ENCODE assay signal across 2 cellular contexts in the genomic region with DNA sequence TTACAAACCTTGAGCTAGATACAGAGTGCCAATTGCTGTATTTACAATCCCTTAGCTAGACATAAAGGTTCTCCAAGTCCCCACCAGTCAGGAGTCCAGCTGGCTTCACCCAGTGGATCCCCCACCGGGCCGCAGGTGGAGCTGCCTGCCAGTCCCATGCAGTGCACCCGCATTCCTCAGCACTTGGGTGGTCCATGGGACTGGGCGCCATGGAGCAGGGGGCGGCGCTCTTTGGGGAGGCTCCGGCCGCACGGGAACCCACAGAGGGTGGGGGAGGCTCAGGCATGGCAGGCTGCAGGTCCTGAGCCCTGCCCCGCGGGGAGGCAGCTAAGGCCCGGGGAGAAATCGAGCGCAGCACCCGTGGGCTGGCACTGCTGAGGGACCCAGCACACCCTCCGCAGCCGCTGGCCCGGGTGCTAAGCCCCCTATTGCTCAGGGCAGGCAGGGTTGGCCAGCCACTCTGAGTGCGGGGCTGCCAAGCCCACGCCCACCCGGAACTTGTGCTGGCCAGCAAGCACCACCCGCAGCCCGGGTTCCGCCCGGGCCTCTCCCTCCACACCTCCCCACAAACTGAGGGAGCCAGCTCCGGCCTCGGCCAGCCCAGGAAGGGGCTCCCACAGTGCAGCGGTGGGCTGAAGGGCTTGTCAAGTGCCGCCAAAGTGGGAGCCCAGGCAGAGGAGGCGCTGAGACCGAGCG. TPM values are rescaled to one million over a fixed set of nuclear protein-coding genes. Genes with fewer than 3 reads are reported as not detected.
"Had no signal": no experiment of that assay in that cellular context is flagged by ENCODE, and none has a peak within 500 bp of the region (broad histone marks: within the 10 kb centered on the region; RNA-seq: fewer than 3 reads in every experiment).

No MANE protein-coding gene starts in this region.

RNA-seq across cellular contexts. Expression of gene EREG, which starts 34.1 kb away (rescaled TPM):
- total RNA-seq: left ventricle myocardium inferior, myocyte had no signal

RNA-seq across cellular contexts. Expression of gene AREG, which starts 45.9 kb away (rescaled TPM):
- total RNA-seq: myocyte had no signal
